ENCODE assay signal across 9 cellular contexts in genomic region chr14:95327558-95328374, GRCh38. TPM values are rescaled to one million over a fixed set of nuclear protein-coding genes. Genes with fewer than 3 reads are reported as not detected.
DNase-seq lines count a peak whose midpoint lies in the region; ATAC-seq and FAIRE-seq lines count a peak whose summit lies in the region.
"Had no signal": no experiment of that assay in that cellular context is flagged by ENCODE, and none has a peak within 500 bp of the region (broad histone marks: within the 10 kb centered on the region; RNA-seq: fewer than 3 reads in every experiment).

No MANE protein-coding gene starts in this region.

- CTCF ChIA-PET in activated naive CD4-positive, alpha-beta T cell treated with anti-CD3 and anti-CD28 coated beads for 36 hours (lab: Charles Lee), result no interaction called here

- FAIRE-seq in urothelium cell line (lab: Jason Lieb, UNC), result no peak

- intact Hi-C loops in activated naive CD4-positive, alpha-beta T cell treated with anti-CD3 and anti-CD28 coated beads for 36 hours (cut with micrococcal nuclease), result no loop called here

- no peaks in the 10 kb centered on the region for H3K9me3 Mint-ChIP-seq in memory B cell
- H3K9me3 Mint-ChIP-seq in activated naive CD4-positive, alpha-beta T cell treated with anti-CD3 and anti-CD28 coated beads for 36 hours, result no peaks in the 10 kb centered on the region

- H3K4me3 Mint-ChIP-seq in memory B cell, result peak overlapping the region; percentile 90
- H3K4me3 Mint-ChIP-seq in activated naive CD4-positive, alpha-beta T cell treated with anti-CD3 and anti-CD28 coated beads for 36 hours, result no peak overlapping the region

- DNase-seq in memory B cell (ENCODE audit: low spot score in 2 of 2) (peak; percentile 55 to 71), urothelium cell line (ENCODE audit: low spot score) (no peak), DMS153 (lab: John Stamatoyannopoulos, UW) (no peak)
- no peak for DNase-seq in activated CD8-positive, alpha-beta memory T cell treated with anti-CD3 and anti-CD28 coated beads for 24 hours
- no peak for DNase-seq in activated naive CD4-positive, alpha-beta T cell treated with anti-CD3 and anti-CD28 coated beads for 36 hours
- DNase-seq: glutamatergic neuron had no signal

- ATAC-seq in GM18867 (IDR thresholded peaks at IDR 0.05; ENCODE audit: unreplicated experiment) (peak; percentile 94), GM21723 (IDR thresholded peaks at IDR 0.05; ENCODE audit: unreplicated experiment) (peak; percentile 97), HG03432 (IDR thresholded peaks at IDR 0.05; ENCODE audit: unreplicated experiment) (peak; percentile 94), memory B cell (ENCODE audit: low read depth) (peak; percentile 91)

- peaks cover 37% of the 10 kb centered on the region for H3K4me1 Mint-ChIP-seq in memory B cell
- no peaks in the 10 kb centered on the region for H3K4me1 Mint-ChIP-seq in activated naive CD4-positive, alpha-beta T cell treated with anti-CD3 and anti-CD28 coated beads for 36 hours (ENCODE audit: low read depth)

- no peaks in the 10 kb centered on the region for H3K27me3 Mint-ChIP-seq in memory B cell
- peaks cover 7% of the 10 kb centered on the region for H3K27me3 Mint-ChIP-seq in activated naive CD4-positive, alpha-beta T cell treated with anti-CD3 and anti-CD28 coated beads for 36 hours (ENCODE audit: low read depth)

- H3K27ac Mint-ChIP-seq in memory B cell, result peak overlapping the region; percentile 93
- no peak overlapping the region for H3K27ac Mint-ChIP-seq in activated naive CD4-positive, alpha-beta T cell treated with anti-CD3 and anti-CD28 coated beads for 36 hours

- H3K36me3 Mint-ChIP-seq in memory B cell, result no peaks in the 10 kb centered on the region
- H3K36me3 Mint-ChIP-seq in activated naive CD4-positive, alpha-beta T cell treated with anti-CD3 and anti-CD28 coated beads for 36 hours (ENCODE audit: low read depth), result no peaks in the 10 kb centered on the region

RNA-seq across cellular contexts. Expression of gene CLMN, which starts 8.1 kb away (rescaled TPM):
- 1 to 10 TPM; 1.9 to 2.6 TPM for total RNA-seq in activated naive CD4-positive, alpha-beta T cell treated with anti-CD3 and anti-CD28 coated beads for 36 hours

Comparison
In these comparisons a context has a peak if more than half of its experiments do, and no peak if none do; other contexts are left out.
1. DNase-seq: peak in memory B cell (2 of 2); none in activated CD8-positive, alpha-beta memory T cell treated with anti-CD3 and anti-CD28 coated beads for 24 hours (single experiment), activated naive CD4-positive, alpha-beta T cell treated with anti-CD3 and anti-CD28 coated beads for 36 hours (single experiment), urothelium cell line (single experiment) and DMS153 (single experiment).
2. Peak in every context shown above with its lines, with median percentiles within 50 percentile points of each other: ATAC-seq.